ENCODE assay signal across 8 cellular contexts in genomic region chr2:97490141-97490540, GRCh38.
DNase-seq lines count a peak whose midpoint lies in the region; ATAC-seq and TF ChIP-seq lines count a peak whose summit lies in the region.
"Not testable (repeated sequence)": the region's sequence is repeated elsewhere in the genome, so short reads cannot be mapped to it uniquely, and the experiment has no call there.

No MANE protein-coding gene starts in this region.

- H3K27ac Mint-ChIP-seq in central memory CD8-positive, alpha-beta T cell (ENCODE audit: low read depth): not testable (repeated sequence)

- H3K4me3 ChIP-seq in GM06990 (replicated peaks; ENCODE audit: low read depth, low read length); lung; upper lobe of right lung: not testable (repeated sequence)

- H3K36me3 ChIP-seq in GM06990 (ENCODE audit: control insufficient read depth, insufficient read depth, low read length); lung (ENCODE audit: control insufficient read depth in 2 of 2, insufficient read depth in 2 of 2, low read length in 2 of 2); upper lobe of right lung: not testable (repeated sequence)

- H3K4me1 ChIP-seq in lung (ENCODE audit: control insufficient read depth in 2 of 2, insufficient read depth in 2 of 2, low read length in 2 of 2); upper lobe of right lung: not testable (repeated sequence)

- H3K9me3 ChIP-seq in lung (ENCODE audit: control insufficient read depth in 2 of 2, insufficient read depth in 1 of 2, low read length in 1 of 2); upper lobe of right lung: not testable (repeated sequence)

- TF ChIP-seq CTCF in GM06990 (IDR thresholded peaks at IDR 0.05; ENCODE audit: insufficient read depth, low read length, poor library complexity, severe bottlenecking); lung (IDR thresholded peaks at IDR 0.05; ENCODE audit: control extremely low read depth, extremely low read depth); upper lobe of right lung (IDR thresholded peaks at IDR 0.05): not testable (repeated sequence)

- H3K27me3 Mint-ChIP-seq in central memory CD8-positive, alpha-beta T cell: not testable (repeated sequence)

- not testable (repeated sequence) for H3K4me1 Mint-ChIP-seq in central memory CD8-positive, alpha-beta T cell

- ATAC-seq in central memory CD8-positive, alpha-beta T cell (replicated peaks; ENCODE audit: extremely low read depth, poor library complexity, severe bottlenecking); Right ventricle myocardium superior (ENCODE audit: poor library complexity); lung (ENCODE audit: insufficient read depth, low FRiP score); sciatic nerve; upper lobe of right lung: not testable (repeated sequence)

- DNase-seq in GM06990 (ENCODE audit: extremely low read depth, insufficient read length) (peak; percentile 1), Right ventricle myocardium superior (peak; percentile 33), lung (ENCODE audit: low spot score) (peak; percentile 23), sciatic nerve (ENCODE audit: low spot score) (peak; percentile 56), upper lobe of right lung (peak; percentile 53)
- peak; percentile 8 for DNase-seq in activated CD4-positive, alpha-beta T cell treated with anti-CD3 and anti-CD28 coated beads for 1 hour
- DNase-seq in activated effector memory CD4-positive, alpha-beta T cell treated with Interleukin-2 at 50 U/mL for 16 hours: peak; percentile 2
- DNase-seq in central memory CD8-positive, alpha-beta T cell (ENCODE audit: low spot score in 2 of 2): peak; percentile 9 to 13

- H3K27ac ChIP-seq in lung (ENCODE audit: low read depth in 1 of 2, low read length in 1 of 2); upper lobe of right lung: not testable (repeated sequence)

- H3K4me3 Mint-ChIP-seq in central memory CD8-positive, alpha-beta T cell: not testable (repeated sequence)

- intact Hi-C loops in Right ventricle myocardium superior (cut with DNase I); sciatic nerve (cut with DNase I); upper lobe of right lung (cut with DNase I): not testable (repeated sequence)

- H3K9me3 Mint-ChIP-seq in central memory CD8-positive, alpha-beta T cell: not testable (repeated sequence)

- H3K36me3 Mint-ChIP-seq in central memory CD8-positive, alpha-beta T cell (ENCODE audit: insufficient read depth): not testable (repeated sequence)

- WGBS in lung, 2 donors: 96 to 97% methylated on average over 4 of the region's 5 CpGs

- not testable (repeated sequence) for H3K27me3 ChIP-seq in GM06990 (replicated peaks; ENCODE audit: control insufficient read depth, insufficient read depth, low read length); lung (ENCODE audit: control insufficient read depth, insufficient read depth); upper lobe of right lung

Comparison
In these comparisons a context has a peak if more than half of its experiments do, and no peak if none do; other contexts are left out.
1. DNase-seq: peak in every context shown above with its lines; median percentile 56 in sciatic nerve; 53 in upper lobe of right lung; 33 in Right ventricle myocardium superior; 23 in lung; 11 in central memory CD8-positive, alpha-beta T cell; 8 in activated CD4-positive, alpha-beta T cell treated with anti-CD3 and anti-CD28 coated beads for 1 hour; 2 in activated effector memory CD4-positive, alpha-beta T cell treated with Interleukin-2 at 50 U/mL for 16 hours; 1 in GM06990.